ENCODE assay signal across 9 cellular contexts in the genomic region with DNA sequence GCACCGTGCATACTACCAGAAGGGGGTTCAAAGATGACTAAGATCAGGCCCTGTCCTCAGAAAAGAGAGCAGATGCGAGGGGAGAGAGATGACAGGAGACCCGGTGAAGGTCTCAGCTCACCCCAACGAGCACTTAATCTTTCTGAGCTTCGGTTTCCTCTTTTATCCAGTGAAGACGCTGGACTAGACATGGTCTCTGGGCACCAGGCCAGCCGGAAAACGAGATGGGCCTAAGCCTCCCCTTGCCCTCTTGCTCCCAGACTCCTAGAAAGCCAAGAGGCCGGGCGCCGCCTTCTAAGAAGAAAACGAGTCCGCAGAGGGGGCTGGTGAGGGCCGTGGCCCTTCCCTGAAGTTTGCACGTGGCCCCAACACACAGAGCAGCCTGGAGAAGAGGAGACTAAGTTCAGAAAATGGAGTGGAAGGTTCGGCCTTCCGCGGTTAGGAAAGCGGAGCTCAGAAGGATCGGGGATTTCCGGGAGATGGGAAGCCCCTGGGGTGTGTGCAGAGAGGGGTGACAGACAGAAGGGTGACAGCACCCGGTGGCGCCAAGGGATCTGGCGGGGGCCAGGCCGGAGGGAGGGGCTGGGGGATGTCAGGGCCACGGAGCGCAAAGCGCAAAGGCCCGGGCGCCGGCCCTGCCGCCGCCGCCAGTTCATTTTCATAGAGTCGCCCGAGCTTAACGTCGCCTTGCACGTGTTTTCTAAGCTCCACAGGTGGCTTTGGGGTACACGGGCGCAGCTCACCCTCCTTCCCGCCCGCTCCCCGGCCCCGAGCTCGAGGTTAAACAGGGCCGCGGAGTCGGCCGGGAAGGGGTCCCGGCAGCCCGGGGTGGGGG. TPM values are rescaled to one million over a fixed set of nuclear protein-coding genes. Genes with fewer than 3 reads are reported as not detected.
DNase-seq lines count a peak whose midpoint lies in the region; ATAC-seq and TF ChIP-seq lines count a peak whose summit lies in the region.
"Had no signal": no experiment of that assay in that cellular context is flagged by ENCODE, and none has a peak within 500 bp of the region (broad histone marks: within the 10 kb centered on the region; RNA-seq: fewer than 3 reads in every experiment).

No MANE protein-coding gene starts in this region.

- no peaks in the 10 kb centered on the region for H3K36me3 Mint-ChIP-seq in CD4-positive, alpha-beta T cell (ENCODE audit: low read depth)
- no peaks in the 10 kb centered on the region for H3K36me3 Mint-ChIP-seq in nephron (ENCODE audit: low read depth)

- no peak for ATAC-seq in CD4-positive, alpha-beta T cell (ENCODE audit: poor library complexity)
- ATAC-seq in GM19463 (IDR thresholded peaks at IDR 0.05; ENCODE audit: unreplicated experiment), result peak; percentile 43
- ATAC-seq: HCT116 had no signal

- H3K4me3 Mint-ChIP-seq in CD4-positive, alpha-beta T cell, result peak overlapping the region; percentile 85
- H3K4me3 Mint-ChIP-seq in nephron, result peak overlapping the region; percentile 85 to 89 (median 87)

- H3K27me3 Mint-ChIP-seq in CD4-positive, alpha-beta T cell, result peaks cover 60% of the 10 kb centered on the region
- peaks cover 87% of the 10 kb centered on the region for H3K27me3 Mint-ChIP-seq in nephron (ENCODE audit: low read depth)

- POLR2A ChIA-PET in CD4-positive, alpha-beta T cell (lab: Charles Lee), result interaction anchor here (0.7 to 1.2 kb wide), 3 partner anchors 22 to 332 kb away, joined by 3 read pairs; no protein-coding TSS in a partner anchor

- no peaks in the 10 kb centered on the region for H3K9me2 ChIP-seq in OCI-LY1 (ENCODE audit: low read depth, low read length)

- H3K4me1 Mint-ChIP-seq in CD4-positive, alpha-beta T cell (ENCODE audit: low read depth), result peaks cover 20% of the 10 kb centered on the region
- H3K4me1 Mint-ChIP-seq in nephron, result peaks cover 25% of the 10 kb centered on the region

- H3K79me2 ChIP-seq in OCI-LY1 (ENCODE audit: insufficient read depth, low read length), result peaks cover 28% of the 10 kb centered on the region

- H3K9me3 ChIP-seq in CD4-positive, alpha-beta T cell (ENCODE audit: control insufficient read depth, low read length), result no peaks in the 10 kb centered on the region
- H3K9me3 ChIP-seq in OCI-LY1 (ENCODE audit: low read length), result no peaks in the 10 kb centered on the region
- H3K9me3 ChIP-seq in thyroid gland, result no peaks in the 10 kb centered on the region

- CTCF ChIA-PET in CD4-positive, alpha-beta T cell (lab: Charles Lee), result interaction anchor here (0.6 kb wide), 1 partner anchor 23 kb away, joined by 3 read pairs; no protein-coding TSS in a partner anchor

- H4K20me1 ChIP-seq in OCI-LY1 (ENCODE audit: insufficient read depth, low read length), result no peaks in the 10 kb centered on the region

- TF ChIP-seq CTCF in CD4-positive, alpha-beta T cell (IDR thresholded peaks at IDR 0.05), result no peak
- TF ChIP-seq CTCF in OCI-LY1 (IDR thresholded peaks at IDR 0.05; ENCODE audit: low read length), result no peak
- no peak for TF ChIP-seq CTCF in coronary artery (IDR thresholded peaks at IDR 0.05)
- no peak for TF ChIP-seq CTCF in nephron (IDR thresholded peaks at IDR 0.05; ENCODE audit: unreplicated experiment in 3 of 3)
- TF ChIP-seq CTCF in thyroid gland (IDR thresholded peaks at IDR 0.05), result no peak

- no peak overlapping the region for H3K27ac Mint-ChIP-seq in CD4-positive, alpha-beta T cell
- H3K27ac Mint-ChIP-seq in nephron, result peak overlapping the region in 1 of 3 experiments; percentile 64

- H3K4me3 ChIP-seq in OCI-LY1 (ENCODE audit: low read depth, low read length, poor library complexity, severe bottlenecking) (peak overlapping the region; percentile 73), coronary artery (peak overlapping the region; percentile 88), thyroid gland (replicated peaks in 1 of 3) (peak overlapping the region in 1 of 3 donors; percentile 40)

- H2AFZ ChIP-seq in OCI-LY1 (ENCODE audit: low read length), result no peak overlapping the region

- WGBS in thyroid gland, 2 donors, result 17 to 23% methylated on average over 29 to 34 of the region's 52 CpGs

- no peaks in the 10 kb centered on the region for H3K9me3 Mint-ChIP-seq in CD4-positive, alpha-beta T cell
- H3K9me3 Mint-ChIP-seq in nephron, result no peaks in the 10 kb centered on the region

- H3K4me1 ChIP-seq in OCI-LY1 (ENCODE audit: insufficient read depth, low read length, severe bottlenecking) (peaks cover 42% of the 10 kb centered on the region), thyroid gland (peaks cover 7 to 24% of the 10 kb centered on the region in 2 donors)

- H3K9ac ChIP-seq in OCI-LY1 (ENCODE audit: low read length), result peak overlapping the region; percentile 74

- H3K27ac ChIP-seq in CD4-positive, alpha-beta T cell (ENCODE audit: low read depth, low read length), result no peak overlapping the region
- peak overlapping the region; percentile 80 for H3K27ac ChIP-seq in OCI-LY1 (ENCODE audit: low read depth, low read length, poor library complexity, severe bottlenecking)
- peak overlapping the region in 1 of 2 donors; percentile 74 for H3K27ac ChIP-seq in coronary artery
- no peak overlapping the region for H3K27ac ChIP-seq in thyroid gland

- TF ChIP-seq POLR2A in thyroid gland (IDR thresholded peaks at IDR 0.05), result no peak

- H3K27me3 ChIP-seq in CD4-positive, alpha-beta T cell (ENCODE audit: control insufficient read depth, insufficient read depth, low read length), result peaks cover 32% of the 10 kb centered on the region
- peaks cover 9% of the 10 kb centered on the region; the same call in 1 of the 2 replicates for H3K27me3 ChIP-seq in OCI-LY1 (ENCODE audit: insufficient read depth, low read length)
- peaks cover 18% of the 10 kb centered on the region for H3K27me3 ChIP-seq in thyroid gland

- peak in 1 of 10 experiments; percentile 10 for DNase-seq in CD4-positive, alpha-beta T cell
- DNase-seq in coronary artery (ENCODE audit: low spot score), result no peak
- no peak for DNase-seq in Kasumi-1 (lab: John Stamatoyannopoulos, UW)
- no peak for DNase-seq in stimulated activated CD4-positive, alpha-beta T cell treated with anti-CD3 and anti-CD28 coated beads, Interleukin-4, amount 100 ng/mL, for 4 hours
- DNase-seq in thyroid gland, result no peak

- 0 out of 2 replicates have a peak, but pooled peaks cover 3% of the 10 kb centered on the region for H3F3A ChIP-seq in OCI-LY1 (ENCODE audit: insufficient read depth, low read length)

- intact Hi-C loops in CD4-positive, alpha-beta T cell (cut with DNase I, micrococcal nuclease), result no loop called here
- intact Hi-C loops in thyroid gland (cut with DNase I), result no loop called here

- H3K36me3 ChIP-seq in OCI-LY1 (ENCODE audit: insufficient read depth, low read length), result peaks cover 24% of the 10 kb centered on the region; the same call in 1 of the 2 replicates
- no peaks in the 10 kb centered on the region for H3K36me3 ChIP-seq in thyroid gland

- peak overlapping the region; percentile 83 for H3K4me2 ChIP-seq in OCI-LY1 (ENCODE audit: low read length)

RNA-seq across cellular contexts. Expression of a gene that starts 42.1 kb away (rescaled TPM):
- not detected for total RNA-seq in CD4-positive, alpha-beta T cell
- not detected for total RNA-seq in thyroid gland

RNA-seq across cellular contexts. Expression of a gene that starts 48.4 kb away (rescaled TPM):
- 10 to 100 TPM; 72.4 to 74.8 TPM for total RNA-seq in CD4-positive, alpha-beta T cell
- total RNA-seq in thyroid gland, result 10 to 100 TPM; 23.7 to 33.7 (median 31.5) TPM

RNA-seq across cellular contexts. Expression of a gene that starts 51.3 kb away (rescaled TPM):
- not detected for total RNA-seq in CD4-positive, alpha-beta T cell
- 1 to 10 TPM in 3 of 4 donors, under 1 TPM in 1; 0.11 to 1.5 (median 1.0) TPM for total RNA-seq in thyroid gland
